In genomic region chrX:125422986-125423385, GRCh38 we compare ENCODE assay signal across 3 cellular contexts.
TF ChIP-seq lines count a peak whose summit lies in the region.

No MANE protein-coding gene starts in this region.

TF ChIP-seq in HepG2, 621 proteins besides CTCF, POLR2A, EP300 and RAD21:
- TF ChIP-seq DNMT3B (CRISPR knock-in tag; conservative IDR thresholded peaks at IDR 0.05), result no peak
- TF ChIP-seq YY1 (IDR thresholded peaks at IDR 0.05; ENCODE audit: insufficient read depth, insufficient replicate concordance, low read depth, low read length), result no peak
- no peak for TF ChIP-seq ZBTB34 (CRISPR knock-in tag; IDR thresholded peaks at IDR 0.05)
- peak; percentile 13 to 36; a peak in 1 of 4 replicates for TF ChIP-seq MAFK (conservative IDR thresholded peaks at IDR 0.05 in 1 of 2, IDR thresholded peaks at IDR 0.05 in 1 of 2; ENCODE audit: low read length in 2 of 2)
- no peak for TF ChIP-seq ZNF34 (CRISPR knock-in tag; IDR thresholded peaks at IDR 0.05; ENCODE audit: borderline replicate concordance)
- no peak for TF ChIP-seq ZNF768 (CRISPR knock-in tag; IDR thresholded peaks at IDR 0.05)
- no peak for TF ChIP-seq RNF2 (conservative IDR thresholded peaks at IDR 0.05; ENCODE audit: low read depth)

TF ChIP-seq in K562, 482 proteins besides CTCF, POLR2A, EP300 and RAD21 (continues in another document):
- no peak for TF ChIP-seq ATF1 (CRISPR knock-in tag; IDR thresholded peaks at IDR 0.05)
- no peak for TF ChIP-seq ATF1 (tag; IDR thresholded peaks at IDR 0.05)
- TF ChIP-seq NFE2L1 (tag; IDR thresholded peaks at IDR 0.05; ENCODE audit: borderline replicate concordance, low read depth), result peak; percentile 64; the same call in 1 of the 2 replicates
- peak; percentile 90 for TF ChIP-seq ZNF316 (IDR thresholded peaks at IDR 0.05)
- TF ChIP-seq EWSR1 (IDR thresholded peaks at IDR 0.05; ENCODE audit: borderline replicate concordance, low read depth, partially characterized antibody), result no peak
- no peak for TF ChIP-seq CBX8 (IDR thresholded peaks at IDR 0.05; ENCODE audit: borderline replicate concordance, extremely low read depth, low read depth, low read length, poor library complexity, severe bottlenecking)
- peak; percentile 73 for TF ChIP-seq MAFF (IDR thresholded peaks at IDR 0.05; ENCODE audit: low read length)
- peak; percentile 81 for TF ChIP-seq MAFG (tag; conservative IDR thresholded peaks at IDR 0.05)
- peak; percentile 41 to 56; a peak in 2 of 4 replicates for TF ChIP-seq TRIM24 (IDR thresholded peaks at IDR 0.05)
- no peak for TF ChIP-seq CHD2 (IDR thresholded peaks at IDR 0.05; ENCODE audit: low read depth, low read length)
- TF ChIP-seq KDM2B (CRISPR knock-in tag; IDR thresholded peaks at IDR 0.05), result no peak
- TF ChIP-seq RREB1 (CRISPR knock-in tag; IDR thresholded peaks at IDR 0.05), result no peak
- peak; percentile 30; the same call in 1 of the 2 replicates for TF ChIP-seq BACH1 (tag; IDR thresholded peaks at IDR 0.05)
- TF ChIP-seq ASH1L (IDR thresholded peaks at IDR 0.05; ENCODE audit: borderline replicate concordance, low read depth, partially characterized antibody), result no peak
- TF ChIP-seq MAFK (IDR thresholded peaks at IDR 0.05; ENCODE audit: low read length), result peak; percentile 71
- TF ChIP-seq CHAMP1 (IDR thresholded peaks at IDR 0.05), result 0 out of 2 replicates have a peak, but pooled peaks have one; percentile 42
- TF ChIP-seq TFAP4 (CRISPR knock-in tag; IDR thresholded peaks at IDR 0.05; ENCODE audit: borderline replicate concordance), result no peak
- TF ChIP-seq NFE2 (IDR thresholded peaks at IDR 0.05; ENCODE audit: low read depth), result peak; percentile 77
- TF ChIP-seq ZNF668 (CRISPR knock-in tag; IDR thresholded peaks at IDR 0.05), result no peak
- TF ChIP-seq STAG1 (CRISPR knock-in tag; IDR thresholded peaks at IDR 0.05; ENCODE audit: borderline replicate concordance), result no peak
- no peak for TF ChIP-seq ZNF778 (CRISPR knock-in tag; IDR thresholded peaks at IDR 0.05)
- TF ChIP-seq PCBP1 (IDR thresholded peaks at IDR 0.05; ENCODE audit: low read depth, low read length, poor library complexity, severe bottlenecking), result no peak
- no peak for TF ChIP-seq ZNF445 (CRISPR knock-in tag; IDR thresholded peaks at IDR 0.05; ENCODE audit: low read depth)
- no peak for TF ChIP-seq DIDO1 (tag; IDR thresholded peaks at IDR 0.05; ENCODE audit: low read depth)
- TF ChIP-seq ZNF695 (CRISPR knock-in tag; IDR thresholded peaks at IDR 0.05), result no peak

TF ChIP-seq in H1, 55 proteins besides CTCF, POLR2A, EP300 and RAD21:
- TF ChIP-seq MAFK (IDR thresholded peaks at IDR 0.05; ENCODE audit: low read depth, low read length) (0 out of 2 replicates have a peak, but pooled peaks have one; percentile 18), EZH2 (IDR thresholded peaks at IDR 0.05; ENCODE audit: low read depth, low read length, severe bottlenecking) (no peak)
